8 cellular contexts compared by ENCODE assay signal in the genomic region with DNA sequence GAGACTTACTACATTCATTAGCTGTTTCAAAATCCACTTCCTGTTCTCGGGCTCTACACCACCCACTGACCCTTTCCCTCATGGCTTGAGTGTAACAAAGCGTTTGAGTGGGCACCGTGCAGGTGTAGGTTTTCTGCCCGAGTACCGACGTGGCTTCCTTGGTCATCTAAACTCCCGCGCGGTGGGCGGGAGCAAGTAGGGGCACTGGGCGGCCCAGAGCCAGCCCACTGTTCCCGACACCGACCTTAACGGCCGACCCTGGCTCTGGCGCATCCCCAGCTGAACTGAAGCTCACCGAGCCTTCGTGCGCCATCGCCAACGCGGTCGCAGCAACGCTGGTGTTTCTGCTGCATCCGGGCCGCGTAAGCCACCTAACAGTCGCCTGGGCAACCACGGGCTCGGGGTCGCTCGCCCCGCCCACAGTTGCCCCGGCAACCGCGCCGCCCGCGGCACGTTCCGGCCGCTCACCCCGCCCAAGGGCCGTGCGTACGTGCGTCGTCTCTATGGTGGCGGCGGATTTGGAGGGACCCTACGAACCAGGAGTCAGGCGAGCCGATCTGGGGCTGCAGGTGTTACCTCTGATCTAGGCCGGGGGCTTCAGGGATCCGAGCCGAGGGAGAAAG. TPM values are rescaled to one million over a fixed set of nuclear protein-coding genes. Genes with fewer than 3 reads are reported as not detected.
DNase-seq lines count a peak whose midpoint lies in the region; ATAC-seq, FAIRE-seq and TF ChIP-seq lines count a peak whose summit lies in the region.

A gene (minus strand): TSS at position 372 of the 623 bp plus-strand sequence. CDS start 59 bp downstream, at position 313.
A gene with protein sequence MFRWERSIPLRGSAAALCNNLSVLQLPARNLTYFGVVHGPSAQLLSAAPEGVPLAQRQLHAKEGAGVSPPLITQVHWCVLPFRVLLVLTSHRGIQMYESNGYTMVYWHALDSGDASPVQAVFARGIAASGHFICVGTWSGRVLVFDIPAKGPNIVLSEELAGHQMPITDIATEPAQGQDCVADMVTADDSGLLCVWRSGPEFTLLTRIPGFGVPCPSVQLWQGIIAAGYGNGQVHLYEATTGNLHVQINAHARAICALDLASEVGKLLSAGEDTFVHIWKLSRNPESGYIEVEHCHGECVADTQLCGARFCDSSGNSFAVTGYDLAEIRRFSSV (plus strand): TSS at position 483 of the 623 bp plus-strand sequence. CDS start 424 bp downstream, outside the sequence.

- peak; percentile 98 for FAIRE-seq in urothelium cell line (lab: Jason Lieb, UNC)

- H3K27ac ChIP-seq in adrenal gland = peak within 1 kb of the TSS in 2 of 5 donors; percentile 77 to 85
- peak within 1 kb of the TSS; percentile 75 for H3K27ac ChIP-seq in left ventricle myocardium inferior (replicated peaks)
- no peak within 1 kb of the TSS for H3K27ac ChIP-seq in psoas muscle

- DNase-seq in GM13976 (ENCODE audit: low spot score) (peak; percentile 99), NCI-H1436 (lab: John Stamatoyannopoulos, UW) (peak; percentile 93), SW480 (ENCODE audit: low spot score) (peak; percentile 95), adrenal gland (peak; percentile 76 to 93 (median 82)), left ventricle myocardium inferior (peak; percentile 89), psoas muscle (peak; percentile 90 to 91), urothelium cell line (ENCODE audit: low spot score) (peak; percentile 99)

- H3K4me1 ChIP-seq in adrenal gland (replicated peaks in 1 of 2) (peaks cover 5 to 6% of the 10 kb centered on the region in 2 donors), left ventricle myocardium inferior (peaks cover 27% of the 10 kb centered on the region), psoas muscle (no peaks in the 10 kb centered on the region)

- H3K36me3 ChIP-seq in adrenal gland (replicated peaks in 1 of 2) (peaks cover 0 to 7% of the 10 kb centered on the region in 2 donors), left ventricle myocardium inferior (peaks cover 14% of the 10 kb centered on the region), psoas muscle (ENCODE audit: insufficient read depth in 1 of 2, low read depth in 1 of 2) (no peaks in the 10 kb centered on the region)

- H3K9me3 ChIP-seq in adrenal gland (replicated peaks in 1 of 3) (no peaks in the 10 kb centered on the region), left ventricle myocardium inferior (replicated peaks) (no peaks in the 10 kb centered on the region), psoas muscle (no peaks in the 10 kb centered on the region)

- in situ Hi-C loops in GM13976 (cut with MboI; ENCODE audit: low sequenced_read_pairs, unreplicated experiment) = no loop called here

- H3K4me3 ChIP-seq in adrenal gland (peak within 1 kb of the TSS; percentile 7 to 81 (median 58)), left ventricle myocardium inferior (peak within 1 kb of the TSS; percentile 69), psoas muscle (peak within 1 kb of the TSS; percentile 65)

- intact Hi-C loops in adrenal gland (cut with DNase I) = no loop called here
- intact Hi-C loops in left ventricle myocardium inferior (cut with micrococcal nuclease) = no loop called here
- intact Hi-C loops in psoas muscle (cut with DNase I) = no loop called here

- H3K27me3 ChIP-seq in adrenal gland (no peaks in the 10 kb centered on the region), left ventricle myocardium inferior (ENCODE audit: low read depth) (no peaks in the 10 kb centered on the region), psoas muscle (ENCODE audit: insufficient read depth in 3 of 3, low read length in 2 of 3) (peaks cover 0 to 39% (median 4%) of the 10 kb centered on the region in 3 donors)

- WGBS in adrenal gland, 4 donors = 0 to 2% (median 0%) methylated on average over 10 to 56 of the region's 56 CpGs
- 0 to 1% (median 0%) methylated on average over 51 to 56 of the region's 56 CpGs for WGBS in psoas muscle, 3 donors

- ATAC-seq in HG02840 (IDR thresholded peaks at IDR 0.05; ENCODE audit: low FRiP score, unreplicated experiment) = peak; percentile 92
- ATAC-seq in psoas muscle = peak; percentile 73 to 91 (median 82)

- TF ChIP-seq CTCF in GM13976 (IDR thresholded peaks at IDR 0.05; ENCODE audit: borderline replicate concordance, control extremely low read depth, extremely low read depth, insufficient read depth, missing control alignments) (no peak), adrenal gland (IDR thresholded peaks at IDR 0.05) (no peak), left ventricle myocardium inferior (IDR thresholded peaks at IDR 0.05; ENCODE audit: borderline replicate concordance) (no peak), psoas muscle (IDR thresholded peaks at IDR 0.05) (no peak)

- peak in 1 of 2 donors; percentile 5 for TF ChIP-seq POLR2A in adrenal gland (IDR thresholded peaks at IDR 0.05)

RNA-seq across cellular contexts. Expression of the first gene that starts in this region (rescaled TPM):
- total RNA-seq in adrenal gland = 1 to 10 TPM in 5 of 8 donors, under 1 TPM in 3; 0.36 to 4.7 (median 1.8) TPM
- polyA plus RNA-seq in adrenal gland = 1 to 10 TPM in 2 of 3 donors, under 1 TPM in 1; 0.46 to 7.1 (median 4.5) TPM
- 0.82 TPM for total RNA-seq in left ventricle myocardium inferior
- under 1 TPM; 0.15 to 0.46 (median 0.39) TPM for total RNA-seq in psoas muscle
- under 1 TPM; 0.06 to 0.34 (median 0.23) TPM for polyA plus RNA-seq in psoas muscle

RNA-seq across cellular contexts. Expression of the second gene that starts in this region (rescaled TPM):
- total RNA-seq in adrenal gland (10 to 100 TPM in 6 of 8 donors, 1 to 10 TPM in 2; 7.5 to 23.9 (median 16.1) TPM), left ventricle myocardium inferior (2.9 TPM), psoas muscle (1 to 10 TPM; 1.1 to 1.6 (median 1.4) TPM)
- polyA plus RNA-seq in adrenal gland (10 to 100 TPM in 2 of 3 donors, 1 to 10 TPM in 1; 6.4 to 20.2 (median 14.4) TPM), psoas muscle (1 to 10 TPM in 2 of 3 donors, under 1 TPM in 1; 0.52 to 2.4 (median 2.4) TPM)
